Comparison of ENCODE assay signal across 8 cellular contexts in genomic region chr5:147453901-147454814, GRCh38. TPM values are rescaled to one million over a fixed set of nuclear protein-coding genes. Genes with fewer than 3 reads are reported as not detected.
DNase-seq lines count a peak whose midpoint lies in the region; ATAC-seq and TF ChIP-seq lines count a peak whose summit lies in the region.

No MANE protein-coding gene starts in this region.

- CTCF ChIA-PET in AG04450 (lab: Charles Lee) = interaction anchor here (0.6 to 5.8 kb wide), 41 partner anchors 9 to 922 kb away, joined by 3 to 108 read pairs (median 7); no protein-coding TSS in a partner anchor

- H3K27ac ChIP-seq in AG04450 (ENCODE audit: low read depth, low read length) = peak overlapping the region; percentile 86

- peak; percentile 95 for TF ChIP-seq CTCF in AG04450 (IDR thresholded peaks at IDR 0.05; ENCODE audit: low read depth, low read length)
- peak; percentile 86 for TF ChIP-seq CTCF in choroid plexus epithelial cell (conservative IDR thresholded peaks at IDR 0.05; ENCODE audit: low read depth, low read length)

- intact Hi-C loops in left colon (cut with DNase I, micrococcal nuclease) = loop anchor here in 1 of 2 donors (5.0 to 10.0 kb wide), 2 partner anchors 51 to 103 kb away; no protein-coding TSS in a partner anchor

- POLR2A ChIA-PET in AG04450 (lab: Yijun Ruan, JAX) = interaction anchor here (0.6 to 1.3 kb wide), 11 partner anchors 11 to 992 kb away, joined by 3 to 7 read pairs (median 3); partner anchors contain the start of gene DPYSL3

- peak; percentile 71 for DNase-seq in AG04450 (ENCODE audit: low read depth, low spot score)
- peak; percentile 94 for DNase-seq in NCI-H2227 (lab: John Stamatoyannopoulos, UW; ENCODE audit: unreplicated experiment)
- DNase-seq in activated CD4-positive, alpha-beta T cell treated with anti-CD3 and anti-CD28 coated beads for 4 hours = peak; percentile 58 to 64
- peak; percentile 91 for DNase-seq in choroid plexus epithelial cell (ENCODE audit: low read depth)
- DNase-seq in left colon = peak; percentile 75 to 90
- peak; percentile 12 to 57 for DNase-seq in stimulated activated CD4-positive, alpha-beta T cell treated with anti-CD3 and anti-CD28 coated beads, Interleukin-1b, Interleukin-23, amount 100 ng/mL, for 1 hour (ENCODE audit: low read depth in 2 of 2)

- ATAC-seq in GM18873 (IDR thresholded peaks at IDR 0.05; ENCODE audit: low FRiP score, unreplicated experiment) (peak; percentile 71), HG03139 (IDR thresholded peaks at IDR 0.05; ENCODE audit: unreplicated experiment) (peak; percentile 86), left colon (peak; percentile 94)

- H3K4me3 ChIP-seq in AG04450 (ENCODE audit: low read depth, low read length) = peak overlapping the region; percentile 84
- peak overlapping the region; percentile 82 for H3K4me3 ChIP-seq in choroid plexus epithelial cell (ENCODE audit: low read depth, low read length)

- H3K9me3 ChIP-seq in AG04450 (ENCODE audit: control insufficient read depth, insufficient read depth, low read length) = no peaks in the 10 kb centered on the region

- no peaks in the 10 kb centered on the region for H3K27me3 ChIP-seq in AG04450 (ENCODE audit: control insufficient read depth, insufficient read depth, low read length)

RNA-seq across cellular contexts. Expression of gene DPYSL3, which starts 55.7 kb away (rescaled TPM):
- polyA plus RNA-seq in AG04450 (2011; rRNA removed) = 136 and 139 TPM in 2 replicates
- polyA minus RNA-seq in AG04450 (2011; rRNA and poly(A)+ RNA removed) = 146 and 147 TPM in 2 replicates
- total RNA-seq in left colon = 10 to 100 TPM in 1 of 2 donors, 1 to 10 TPM in 1; 10.0 to 23.9 TPM

Comparison
In these comparisons a context has a peak if more than half of its experiments do, and no peak if none do; other contexts are left out.
1. Peak in every context shown above with its lines: DNase-seq, ATAC-seq, H3K4me3 ChIP-seq and H3K27ac ChIP-seq.
2. DNase-seq: peak in every context shown above with its lines; median percentile 94 in NCI-H2227; 91 in choroid plexus epithelial cell; 82 in left colon; 71 in AG04450; 61 in activated CD4-positive, alpha-beta T cell treated with anti-CD3 and anti-CD28 coated beads for 4 hours; 34 in stimulated activated CD4-positive, alpha-beta T cell treated with anti-CD3 and anti-CD28 coated beads, Interleukin-1b, Interleukin-23, amount 100 ng/mL, for 1 hour.